Comparison of ENCODE assay signal across 8 cellular contexts in genomic region chr17:76816590-76817135, GRCh38.
A peak's percentile ranks its signal among the peaks of the same experiment; 100 is the strongest.
DNase-seq lines count a peak whose midpoint lies in the region; ATAC-seq, FAIRE-seq and TF ChIP-seq lines count a peak whose summit lies in the region.

No MANE protein-coding gene starts in this region.

- FAIRE-seq in G401.6 (lab: Jason Lieb, UNC), result peak; percentile 92

- H3K4me3 ChIP-seq in NB4 (ENCODE audit: low read depth, low read length) (no peak overlapping the region), adipocyte (ENCODE audit: low read length) (no peak overlapping the region)

- no peaks in the 10 kb centered on the region for H3K9me3 ChIP-seq in adipocyte (ENCODE audit: control insufficient read depth, low read length)

- H3K4me1 ChIP-seq in adipocyte (ENCODE audit: control insufficient read depth, insufficient read depth, low read length), result no peaks in the 10 kb centered on the region

- no peak overlapping the region for H3K9ac ChIP-seq in adipocyte (ENCODE audit: low read length)

- TF ChIP-seq POLR2A in NB4 (IDR thresholded peaks at IDR 0.05; ENCODE audit: extremely low read depth, insufficient read length), result no peak

- H3K36me3 ChIP-seq in adipocyte (ENCODE audit: control insufficient read depth, insufficient read depth, low read length, severe bottlenecking), result no peaks in the 10 kb centered on the region

- ATAC-seq in HG02973 (IDR thresholded peaks at IDR 0.05; ENCODE audit: unreplicated experiment), result no peak

- H3K27me3 ChIP-seq in adipocyte (replicated peaks; ENCODE audit: control insufficient read depth, insufficient read depth, low read length), result peaks cover 20% of the 10 kb centered on the region

- TF ChIP-seq CTCF in NB4 (IDR thresholded peaks at IDR 0.05; ENCODE audit: low read depth, low read length), result peak; percentile 71

- DNase-seq in NB4 (ENCODE audit: low read depth), result peak; percentile 88
- peak; percentile 40 for DNase-seq in T follicular helper cell (ENCODE audit: low read depth)
- DNase-seq in adipocyte (ENCODE audit: low read depth), result peak; percentile 66
- peak; percentile 79 for DNase-seq in iPS-NIHi11 (ENCODE audit: low spot score)
- DNase-seq in stimulated activated CD4-positive, alpha-beta T cell treated with anti-CD3 and anti-CD28 coated beads, Interleukin-4, amount 100 ng/mL, for 24 hours, result peak; percentile 56
- no peak for DNase-seq in NCI-H128 (lab: John Stamatoyannopoulos, UW; ENCODE audit: unreplicated experiment)
